ENCODE assay signal across 8 cellular contexts in genomic region chr16:48608871-48609452, GRCh38. TPM values are rescaled to one million over a fixed set of nuclear protein-coding genes. Genes with fewer than 3 reads are reported as not detected.
DNase-seq lines count a peak whose midpoint lies in the region; ATAC-seq and TF ChIP-seq lines count a peak whose summit lies in the region.

No MANE protein-coding gene starts in this region.

- TF ChIP-seq CTCF in GM12864 (IDR thresholded peaks at IDR 0.05; ENCODE audit: low read depth, low read length, missing control alignments) (no peak), RWPE2 (IDR thresholded peaks at IDR 0.05; ENCODE audit: poor library complexity, severe bottlenecking) (no peak), fibroblast of the aortic adventitia (IDR thresholded peaks at IDR 0.05; ENCODE audit: insufficient read depth, low read length) (no peak), sigmoid colon (IDR thresholded peaks at IDR 0.05) (no peak)

- in situ Hi-C loops in ACHN (cut with HindIII; ENCODE audit: low pct_ligation_motif_present, low pct_unique_long_range_greater_than_20kb, low sequenced_read_pairs), result no loop called here
- in situ Hi-C loops in G401 (cut with HindIII; ENCODE audit: low sequenced_read_pairs), result no loop called here

- WGBS in sigmoid colon, 2 donors, result 35 to 43% methylated on average over 25 of the region's 25 CpGs

- H3K9me3 ChIP-seq in RWPE2 (ENCODE audit: severe bottlenecking) (no peaks in the 10 kb centered on the region), sigmoid colon (no peaks in the 10 kb centered on the region)

- H3K27ac ChIP-seq in RWPE2 (ENCODE audit: poor library complexity, severe bottlenecking) (peak overlapping the region; percentile 75), sigmoid colon (peak overlapping the region; percentile 88 to 93 (median 92))

- intact Hi-C loops in sigmoid colon (cut with DNase I), result loop anchor here (5.0 kb wide), 3 partner anchors 67 to 367 kb away; partner anchors contain the start of gene LONP2

- H3K4me1 ChIP-seq in RWPE2 (ENCODE audit: insufficient read depth, poor library complexity, severe bottlenecking), result peaks cover 52% of the 10 kb centered on the region
- H3K4me1 ChIP-seq in sigmoid colon, result peaks cover 0 to 48% (median 41%) of the 10 kb centered on the region in 4 donors

- H3K27me3 ChIP-seq in RWPE2 (ENCODE audit: insufficient read depth, poor library complexity, severe bottlenecking) (no peaks in the 10 kb centered on the region), sigmoid colon (no peaks in the 10 kb centered on the region)

- H3K4me3 ChIP-seq in GM12864 (ENCODE audit: low read depth, low read length), result peak overlapping the region; percentile 95
- peak overlapping the region; percentile 96 for H3K4me3 ChIP-seq in RWPE2 (ENCODE audit: severe bottlenecking)
- H3K4me3 ChIP-seq in fibroblast of the aortic adventitia (ENCODE audit: low read depth, low read length), result peak overlapping the region; percentile 98
- peak overlapping the region; percentile 57 to 98 (median 98) for H3K4me3 ChIP-seq in sigmoid colon

- no peak for DNase-seq in GM12864 (ENCODE audit: low read depth)
- no peak for DNase-seq in RWPE2 (ENCODE audit: low spot score)
- DNase-seq in fibroblast of the aortic adventitia (ENCODE audit: low read depth), result peak; percentile 20
- DNase-seq in sigmoid colon, result no peak
- DNase-seq in ACHN, result no peak
- no peak for DNase-seq in G401 (ENCODE audit: low spot score)
- DNase-seq in kidney tubule cell (ENCODE audit: low spot score), result no peak

- no peak for TF ChIP-seq EP300 in sigmoid colon (IDR thresholded peaks at IDR 0.05)

- H3K36me3 ChIP-seq in RWPE2 (ENCODE audit: low read depth) (peaks cover 24% of the 10 kb centered on the region), sigmoid colon (no peaks in the 10 kb centered on the region)

- no peak for TF ChIP-seq POLR2A in sigmoid colon (IDR thresholded peaks at IDR 0.05)

- ATAC-seq in RWPE2 (ENCODE audit: low read depth) (no peak), GM21526 (IDR thresholded peaks at IDR 0.05; ENCODE audit: low FRiP score, unreplicated experiment) (no peak)

RNA-seq across cellular contexts. Expression of gene N4BP1, which starts 1.0 kb away (rescaled TPM):
- total RNA-seq in fibroblast of the aortic adventitia (ENCODE audit: low replicate concordance) (28.9 and 122 TPM in 2 replicates), sigmoid colon (10 to 100 TPM; 22.4 to 28.1 (median 26.1) TPM)
- 10 to 100 TPM; 15.1 to 20.4 (median 17.3) TPM for polyA plus RNA-seq in sigmoid colon
- 11.4 and 28.3 TPM in 2 replicates for total RNA-seq in G401 (2014; rRNA removed; shearing (Covaris generic))
